8 cellular contexts compared by ENCODE assay signal in genomic region chr2:98465456-98466201, GRCh38. TPM values are rescaled to one million over a fixed set of nuclear protein-coding genes. Genes with fewer than 3 reads are reported as not detected.
A peak's percentile ranks its signal among the peaks of the same experiment; 100 is the strongest.
DNase-seq lines count a peak whose midpoint lies in the region; TF ChIP-seq lines count a peak whose summit lies in the region.

No MANE protein-coding gene starts in this region.

- no peaks in the 10 kb centered on the region for H3K27me3 ChIP-seq in HAP-1 (ENCODE audit: low read depth)
- H3K27me3 ChIP-seq in muscle layer of colon (ENCODE audit: control insufficient read depth in 1 of 2, insufficient read depth in 2 of 2, low read length in 2 of 2) = no peaks in the 10 kb centered on the region
- no peaks in the 10 kb centered on the region for H3K27me3 ChIP-seq in neural progenitor cell

- H3K9me3 Mint-ChIP-seq in chondrocyte (ENCODE audit: low read depth) (no peaks in the 10 kb centered on the region), neural progenitor cell (no peaks in the 10 kb centered on the region)

- in situ Hi-C loops in HAP-1 (cut with MboI; ENCODE audit: low sequenced_read_pairs) = no loop called here

- H3K27ac ChIP-seq in muscle layer of colon (ENCODE audit: low read depth, low read length) = peak overlapping the region; percentile 31
- no peak overlapping the region for H3K27ac ChIP-seq in neural progenitor cell

- H3K36me3 ChIP-seq in HAP-1 (replicated peaks) (peaks cover 3% of the 10 kb centered on the region; the same call in 1 of the 2 replicates), muscle layer of colon (ENCODE audit: insufficient read depth, low read length) (no peaks in the 10 kb centered on the region), neural progenitor cell (no peaks in the 10 kb centered on the region)

- H3K36me3 Mint-ChIP-seq in chondrocyte (ENCODE audit: low read depth) = no peaks in the 10 kb centered on the region
- H3K36me3 Mint-ChIP-seq in neural progenitor cell = peaks cover 18% of the 10 kb centered on the region

- peaks cover 51% of the 10 kb centered on the region for H4K20me1 ChIP-seq in neural progenitor cell (ENCODE audit: low read depth)

- H3K4me3 Mint-ChIP-seq in chondrocyte (ENCODE audit: unreplicated experiment) = no peak overlapping the region
- no peak overlapping the region for H3K4me3 Mint-ChIP-seq in neural progenitor cell

- H3K4me1 Mint-ChIP-seq in chondrocyte (ENCODE audit: low read depth) = peaks cover 43% of the 10 kb centered on the region
- peaks cover 16% of the 10 kb centered on the region for H3K4me1 Mint-ChIP-seq in neural progenitor cell

- peaks cover 4% of the 10 kb centered on the region for H3K4me1 ChIP-seq in HAP-1
- H3K4me1 ChIP-seq in muscle layer of colon (ENCODE audit: insufficient read depth, low read length) = peaks cover 47% of the 10 kb centered on the region
- peaks cover 5% of the 10 kb centered on the region for H3K4me1 ChIP-seq in neural progenitor cell

- H3K9me3 ChIP-seq in HAP-1 = no peaks in the 10 kb centered on the region
- H3K9me3 ChIP-seq in muscle layer of colon (ENCODE audit: low read length) = no peaks in the 10 kb centered on the region
- H3K9me3 ChIP-seq in neural progenitor cell (ENCODE audit: low read depth) = no peaks in the 10 kb centered on the region

- H3K27me3 Mint-ChIP-seq in chondrocyte (ENCODE audit: low read depth) (no peaks in the 10 kb centered on the region), neural progenitor cell (ENCODE audit: insufficient read depth, low read depth) (peaks cover 3% of the 10 kb centered on the region)

- H3F3A ChIP-seq in neural progenitor cell (ENCODE audit: low read depth) = no peaks in the 10 kb centered on the region

- H3K27ac Mint-ChIP-seq in chondrocyte (ENCODE audit: unreplicated experiment) (peak overlapping the region; percentile 82), neural progenitor cell (no peak overlapping the region)

- H3K4me2 ChIP-seq in neural progenitor cell = no peak overlapping the region

- H3K4me3 ChIP-seq in HAP-1 = no peak overlapping the region
- no peak overlapping the region for H3K4me3 ChIP-seq in muscle layer of colon (ENCODE audit: low read depth in 1 of 2, low read length in 2 of 2)
- H3K4me3 ChIP-seq in neural progenitor cell = no peak overlapping the region

- TF ChIP-seq CTCF in chondrocyte (IDR thresholded peaks at IDR 0.05) = no peak
- TF ChIP-seq CTCF in neural progenitor cell (IDR thresholded peaks at IDR 0.05) = no peak

- H3K9ac ChIP-seq in muscle layer of colon (ENCODE audit: low read length) = no peak overlapping the region
- no peak overlapping the region for H3K9ac ChIP-seq in neural progenitor cell

- H2AFZ ChIP-seq in neural progenitor cell (replicated peaks) = no peak overlapping the region

- DNase-seq in DMS153 treated with DMSO at 0.1 percent for 48 hours (lab: John Stamatoyannopoulos, UW; ENCODE audit: unreplicated experiment) (peak; percentile 83), HAP-1 (ENCODE audit: low spot score in 2 of 2) (peak; percentile 32 to 75), NCI-H2029 (lab: John Stamatoyannopoulos, UW) (peak; percentile 7), T-helper 9 cell (peak; percentile 78), chondrocyte (ENCODE audit: low spot score) (no peak), ureter (ENCODE audit: low spot score) (peak; percentile 88), neural progenitor cell (ENCODE audit: low spot score) (no peak)

- H3K79me2 ChIP-seq in neural progenitor cell (ENCODE audit: low read depth) = peaks cover 66% of the 10 kb centered on the region

RNA-seq across cellular contexts. Expression of gene INPP4A, which starts 21.0 kb away (rescaled TPM):
- total RNA-seq in chondrocyte = 25.9 to 33.3 TPM (median 26.1 TPM) in 3 replicates
- total RNA-seq in ureter = 80.6 TPM
- total RNA-seq in neural progenitor cell (ENCODE audit: low replicate concordance) = 34.2 and 35.1 TPM in 2 replicates

Comparison
In these comparisons a context has a peak if more than half of its experiments do, and no peak if none do; other contexts are left out.
1. DNase-seq: peak in DMS153 treated with DMSO at 0.1 percent for 48 hours (single experiment), HAP-1 (2 of 2), NCI-H2029 (single experiment), T-helper 9 cell (single experiment) and ureter (single experiment); none in chondrocyte (single experiment) and neural progenitor cell (single experiment).